Comparison of ENCODE assay signal across 8 cellular contexts in genomic region chr10:12448729-12449391, GRCh38.
DNase-seq lines count a peak whose midpoint lies in the region; ATAC-seq and TF ChIP-seq lines count a peak whose summit lies in the region.

No MANE protein-coding gene starts in this region.

- peak overlapping the region; percentile 56 for H3K4me3 Mint-ChIP-seq in T-helper 1 cell treated with Interleukin-12 subunit alpha and Interleukin-12 subunit beta and Interleukin-4 antibody, amounts not matched to agents 30 μg/mL and 1 μg/mL, for 36 hours
- peak overlapping the region in 6 of 8 donors; percentile 41 to 76 (median 60) for H3K4me3 Mint-ChIP-seq in naive B cell

- H3K27me3 ChIP-seq in heart right ventricle (no peaks in the 10 kb centered on the region), adrenal gland (no peaks in the 10 kb centered on the region), thyroid gland (no peaks in the 10 kb centered on the region)

- ATAC-seq in heart right ventricle (peak in 5 of 8 donors; percentile 30 to 63 (median 52)), Right ventricle myocardium inferior (no peak), HG03457 (IDR thresholded peaks at IDR 0.05; ENCODE audit: unreplicated experiment) (peak; percentile 90), naive B cell (ENCODE audit: low read depth in 2 of 2) (peak; percentile 89 to 90)

- TF ChIP-seq CTCF in heart right ventricle (IDR thresholded peaks at IDR 0.05) (no peak), adrenal gland (IDR thresholded peaks at IDR 0.05) (no peak), thyroid gland (IDR thresholded peaks at IDR 0.05) (no peak)

- TF ChIP-seq POLR2A in adrenal gland (IDR thresholded peaks at IDR 0.05), result no peak
- TF ChIP-seq POLR2A in thyroid gland (IDR thresholded peaks at IDR 0.05), result no peak

- H3K4me1 ChIP-seq in heart right ventricle, result peaks cover 0 to 40% (median 14%) of the 10 kb centered on the region in 9 donors
- H3K4me1 ChIP-seq in adrenal gland (replicated peaks in 1 of 2), result peaks cover 8 to 15% of the 10 kb centered on the region in 2 donors
- peaks cover 7 to 18% of the 10 kb centered on the region in 2 donors for H3K4me1 ChIP-seq in thyroid gland

- DNase-seq in heart right ventricle (no peak), Right ventricle myocardium inferior (ENCODE audit: missing footprints) (no peak), adrenal gland (peak in 5 of 7 donors; percentile 32 to 45 (median 39)), naive B cell (peak; percentile 11), thyroid gland (peak in 1 of 2 donors; percentile 28), NCI-H128 (lab: John Stamatoyannopoulos, UW; ENCODE audit: unreplicated experiment) (no peak)

- no peaks in the 10 kb centered on the region for H3K9me3 ChIP-seq in heart right ventricle
- H3K9me3 ChIP-seq in adrenal gland (replicated peaks in 1 of 3), result no peaks in the 10 kb centered on the region
- H3K9me3 ChIP-seq in thyroid gland, result no peaks in the 10 kb centered on the region

- H3K9me3 Mint-ChIP-seq in T-helper 1 cell treated with Interleukin-12 subunit alpha and Interleukin-12 subunit beta and Interleukin-4 antibody, amounts not matched to agents 30 μg/mL and 1 μg/mL, for 36 hours, result no peaks in the 10 kb centered on the region
- H3K9me3 Mint-ChIP-seq in naive B cell, result no peaks in the 10 kb centered on the region

- no peaks in the 10 kb centered on the region for H3K36me3 ChIP-seq in heart right ventricle
- no peaks in the 10 kb centered on the region for H3K36me3 ChIP-seq in adrenal gland (replicated peaks in 1 of 2)
- H3K36me3 ChIP-seq in thyroid gland, result no peaks in the 10 kb centered on the region

- WGBS in heart right ventricle, 2 donors, result 85 to 86% methylated on average over 18 of the region's 18 CpGs
- whole genome bisulfite sequencing in adrenal gland, 4 donors, result 59 to 74% (median 73%) methylated on average over 17 to 18 of the region's 18 CpGs
- 75 to 82% methylated on average over 18 of the region's 18 CpGs for WGBS in thyroid gland, 2 donors

- peak overlapping the region in 1 of 10 donors; percentile 63 for H3K27ac ChIP-seq in heart right ventricle
- peak overlapping the region in 2 of 5 donors; percentile 15 to 43 for H3K27ac ChIP-seq in adrenal gland
- peak overlapping the region; percentile 4 to 54 (median 48) for H3K27ac ChIP-seq in thyroid gland

- intact Hi-C loops in heart right ventricle (cut with DNase I) (no loop called here), Right ventricle myocardium inferior (cut with DNase I) (no loop called here), adrenal gland (cut with DNase I) (no loop called here), thyroid gland (cut with DNase I) (no loop called here)

- H3K27me3 Mint-ChIP-seq in T-helper 1 cell treated with Interleukin-12 subunit alpha and Interleukin-12 subunit beta and Interleukin-4 antibody, amounts not matched to agents 30 μg/mL and 1 μg/mL, for 36 hours (ENCODE audit: low read depth), result peaks cover 36% of the 10 kb centered on the region
- no peaks in the 10 kb centered on the region for H3K27me3 Mint-ChIP-seq in naive B cell

- H3K36me3 Mint-ChIP-seq in T-helper 1 cell treated with Interleukin-12 subunit alpha and Interleukin-12 subunit beta and Interleukin-4 antibody, amounts not matched to agents 30 μg/mL and 1 μg/mL, for 36 hours (ENCODE audit: low read depth), result peaks cover 11% of the 10 kb centered on the region
- no peaks in the 10 kb centered on the region for H3K36me3 Mint-ChIP-seq in naive B cell

- H3K4me3 ChIP-seq in heart right ventricle, result no peak overlapping the region
- H3K4me3 ChIP-seq in adrenal gland, result no peak overlapping the region
- H3K4me3 ChIP-seq in thyroid gland (replicated peaks in 1 of 3), result no peak overlapping the region

- H3K27ac Mint-ChIP-seq in T-helper 1 cell treated with Interleukin-12 subunit alpha and Interleukin-12 subunit beta and Interleukin-4 antibody, amounts not matched to agents 30 μg/mL and 1 μg/mL, for 36 hours, result peak overlapping the region; percentile 93
- H3K27ac Mint-ChIP-seq in naive B cell, result peak overlapping the region; percentile 77 to 92 (median 89)

- H3K4me1 Mint-ChIP-seq in T-helper 1 cell treated with Interleukin-12 subunit alpha and Interleukin-12 subunit beta and Interleukin-4 antibody, amounts not matched to agents 30 μg/mL and 1 μg/mL, for 36 hours (ENCODE audit: low read depth), result peaks cover 23% of the 10 kb centered on the region
- peaks cover 55 to 84% (median 70%) of the 10 kb centered on the region in 3 donors for H3K4me1 Mint-ChIP-seq in naive B cell

Comparison
In these comparisons a context has a peak if more than half of its experiments do, and no peak if none do; other contexts are left out.
1. DNase-seq: peak in adrenal gland (5 of 7) and naive B cell (single experiment); none in heart right ventricle (0 of 2), Right ventricle myocardium inferior (single experiment) and NCI-H128 (single experiment).